3 cellular contexts compared by ENCODE assay signal in the genomic region with DNA sequence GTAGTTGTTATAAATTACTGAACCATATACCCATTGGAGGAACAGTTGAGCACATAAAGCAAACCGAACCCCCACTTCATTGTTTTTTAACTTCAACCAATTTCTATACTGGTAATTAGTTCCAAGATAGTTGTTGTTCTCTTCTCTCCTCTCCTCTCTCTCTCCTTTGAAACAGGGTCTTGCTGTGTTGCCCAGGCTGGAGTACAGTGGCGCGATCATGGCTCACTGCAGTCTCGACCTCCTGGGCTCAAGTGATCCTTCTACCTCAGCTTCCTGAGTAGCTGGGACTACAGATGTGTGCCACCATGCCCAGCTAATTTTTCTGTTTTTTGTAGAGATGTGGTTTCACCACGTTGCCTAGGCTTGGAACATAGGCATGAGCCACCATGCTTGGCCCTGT. TPM values are rescaled to one million over a fixed set of nuclear protein-coding genes. Genes with fewer than 3 reads are reported as not detected.
"Had no signal": no experiment of that assay in that cellular context is flagged by ENCODE, and none has a peak within 500 bp of the region (broad histone marks: within the 10 kb centered on the region; RNA-seq: fewer than 3 reads in every experiment).

No MANE protein-coding gene starts in this region.

RNA-seq across cellular contexts. Expression of a gene that starts 27.2 kb away (rescaled TPM):
- total RNA-seq: MCF 10A, NCI-H460, Peyer's patch had no signal
